ENCODE assay signal across 22 cellular contexts in genomic region chr4:1940566-1940965, GRCh38.
DNase-seq lines count a peak whose midpoint lies in the region; ATAC-seq and TF ChIP-seq lines count a peak whose summit lies in the region.
"Had no signal": no experiment of that assay in that cellular context is flagged by ENCODE, and none has a peak within 500 bp of the region (broad histone marks: within the 10 kb centered on the region; RNA-seq: fewer than 3 reads in every experiment).

No MANE protein-coding gene starts in this region.

- no peak for TF ChIP-seq CTCF in chondrocyte (IDR thresholded peaks at IDR 0.05)
- no peak for TF ChIP-seq CTCF in hepatocyte (IDR thresholded peaks at IDR 0.05; ENCODE audit: poor library complexity)
- TF ChIP-seq CTCF in stomach (IDR thresholded peaks at IDR 0.05): no peak

- peak overlapping the region; percentile 41 for H3K27ac ChIP-seq in hepatocyte
- peak overlapping the region; percentile 65 to 89 (median 73) for H3K27ac ChIP-seq in stomach
- H3K27ac ChIP-seq: testis had no signal

- H3K9me3 ChIP-seq in hepatocyte (ENCODE audit: low read depth): no peaks in the 10 kb centered on the region
- no peaks in the 10 kb centered on the region for H3K9me3 ChIP-seq in stomach
- H3K9me3 ChIP-seq: testis had no signal

- H3K27ac Mint-ChIP-seq in chondrocyte (ENCODE audit: unreplicated experiment): peak overlapping the region; percentile 79
- H3K27ac Mint-ChIP-seq: immature natural killer cell; stimulated activated memory B cell treated with anti-CD40 and anti-IgM and Interleukin-4, amounts not matched to agents 10 μg/mL and 1 μg/mL and 100 μg/mL, for 72 hours; T-helper 1 cell treated with Interleukin-12 subunit alpha and Interleukin-12 subunit beta and Interleukin-4 antibody, amounts not matched to agents 30 μg/mL and 1 μg/mL, for 36 hours had no signal

- H4K20me1 ChIP-seq in hepatocyte (ENCODE audit: insufficient read depth, poor library complexity, severe bottlenecking): no peaks in the 10 kb centered on the region

- peaks cover 16% of the 10 kb centered on the region for H3K4me1 Mint-ChIP-seq in chondrocyte (ENCODE audit: low read depth)
- H3K4me1 Mint-ChIP-seq: immature natural killer cell; stimulated activated memory B cell treated with anti-CD40 and anti-IgM and Interleukin-4, amounts not matched to agents 10 μg/mL and 1 μg/mL and 100 μg/mL, for 72 hours had no signal

- no peaks in the 10 kb centered on the region for H3K27me3 Mint-ChIP-seq in chondrocyte (ENCODE audit: low read depth)
- H3K27me3 Mint-ChIP-seq: stimulated activated memory B cell treated with anti-CD40 and anti-IgM and Interleukin-4, amounts not matched to agents 10 μg/mL and 1 μg/mL and 100 μg/mL, for 72 hours had no signal

- no peak overlapping the region for H3K4me3 Mint-ChIP-seq in chondrocyte (ENCODE audit: unreplicated experiment)
- H3K4me3 Mint-ChIP-seq: CD14-positive monocyte; immature natural killer cell; stimulated activated memory B cell treated with anti-CD40 and anti-IgM and Interleukin-4, amounts not matched to agents 10 μg/mL and 1 μg/mL and 100 μg/mL, for 72 hours; T-helper 1 cell treated with Interleukin-12 subunit alpha and Interleukin-12 subunit beta and Interleukin-4 antibody, amounts not matched to agents 30 μg/mL and 1 μg/mL, for 36 hours had no signal

- peaks cover 14% of the 10 kb centered on the region for H3K36me3 Mint-ChIP-seq in chondrocyte (ENCODE audit: low read depth)

- DNase-seq in Right ventricle myocardium superior (no peak), cardiac septum (ENCODE audit: low spot score) (no peak), chondrocyte (ENCODE audit: low spot score) (no peak), hepatocyte (ENCODE audit: low spot score) (no peak), stomach (no peak), NCI-H2081 treated with DMSO at 0.1 percent for 48 hours (lab: John Stamatoyannopoulos, UW) (no peak), occipital lobe (lab: John Stamatoyannopoulos, UW) (no peak), amniotic stem cell (lab: John Stamatoyannopoulos, UW) (no peak)
- DNase-seq: activated effector memory CD4-positive, alpha-beta T cell treated with anti-CD3 and anti-CD28 coated beads, Interleukin-2, amount 50 U/mL, for 16 hours; immature natural killer cell; NCI-H1436; NCI-H2171; NCI-H526; nucleus accumbens; SHP77 treated with DMSO at 0.1 percent for 48 hours; testis had no signal

- no peak overlapping the region for H3K4me2 ChIP-seq in hepatocyte

- H3K4me1 ChIP-seq in hepatocyte (ENCODE audit: insufficient read depth): no peaks in the 10 kb centered on the region
- peaks cover 0 to 11% (median 5%) of the 10 kb centered on the region in 4 donors for H3K4me1 ChIP-seq in stomach
- H3K4me1 ChIP-seq: testis had no signal

- H3K27me3 ChIP-seq in hepatocyte (no peaks in the 10 kb centered on the region), stomach (no peaks in the 10 kb centered on the region)
- H3K27me3 ChIP-seq: cardiac muscle cell, testis had no signal

- WGBS in hepatocyte (ENCODE audit: low lambda C conversion rate, missing lambda C conversion rate): 91% methylated on average over 7 of the region's 7 CpGs
- WGBS in stomach, 5 donors: 63 to 90% (median 68%) methylated on average over 7 of the region's 7 CpGs

- ATAC-seq in Right ventricle myocardium superior (ENCODE audit: poor library complexity): peak; percentile 22
- ATAC-seq: HepG2; sciatic nerve; stimulated activated memory B cell treated with anti-CD40 and anti-IgM and Interleukin-4, amounts not matched to agents 10 μg/mL and 1 μg/mL and 100 μg/mL, for 72 hours had no signal

- H3K36me3 ChIP-seq in hepatocyte (replicated peaks; ENCODE audit: insufficient read depth, low read depth) (no peaks in the 10 kb centered on the region), stomach (peaks cover 17 to 84% (median 79%) of the 10 kb centered on the region in 4 donors)

- no peaks in the 10 kb centered on the region for H3K9me2 ChIP-seq in hepatocyte (replicated peaks; ENCODE audit: insufficient read depth)

- no peaks in the 10 kb centered on the region for H3K79me2 ChIP-seq in hepatocyte

- H2AFZ ChIP-seq in hepatocyte: no peak overlapping the region

- TF ChIP-seq EP300 in stomach (IDR thresholded peaks at IDR 0.05): no peak

- H3K9me3 Mint-ChIP-seq in chondrocyte (ENCODE audit: low read depth): no peaks in the 10 kb centered on the region
- H3K9me3 Mint-ChIP-seq: CD14-positive monocyte; immature natural killer cell; stimulated activated memory B cell treated with anti-CD40 and anti-IgM and Interleukin-4, amounts not matched to agents 10 μg/mL and 1 μg/mL and 100 μg/mL, for 72 hours; T-helper 1 cell treated with Interleukin-12 subunit alpha and Interleukin-12 subunit beta and Interleukin-4 antibody, amounts not matched to agents 30 μg/mL and 1 μg/mL, for 36 hours had no signal

- intact Hi-C loops in Right ventricle myocardium superior (cut with DNase I): no loop called here
- intact Hi-C loops in cardiac septum (cut with DNase I): no loop called here
- intact Hi-C loops in stomach (cut with DNase I; ENCODE audit: low total_unique reads): no loop called here

- no peak for TF ChIP-seq POLR2A in stomach (IDR thresholded peaks at IDR 0.05)

- H3K4me3 ChIP-seq in hepatocyte: no peak overlapping the region
- no peak overlapping the region for H3K4me3 ChIP-seq in stomach
- H3K4me3 ChIP-seq: cardiac muscle cell, testis had no signal
